Comparison of ENCODE assay signal across 17 cellular contexts in the genomic region with DNA sequence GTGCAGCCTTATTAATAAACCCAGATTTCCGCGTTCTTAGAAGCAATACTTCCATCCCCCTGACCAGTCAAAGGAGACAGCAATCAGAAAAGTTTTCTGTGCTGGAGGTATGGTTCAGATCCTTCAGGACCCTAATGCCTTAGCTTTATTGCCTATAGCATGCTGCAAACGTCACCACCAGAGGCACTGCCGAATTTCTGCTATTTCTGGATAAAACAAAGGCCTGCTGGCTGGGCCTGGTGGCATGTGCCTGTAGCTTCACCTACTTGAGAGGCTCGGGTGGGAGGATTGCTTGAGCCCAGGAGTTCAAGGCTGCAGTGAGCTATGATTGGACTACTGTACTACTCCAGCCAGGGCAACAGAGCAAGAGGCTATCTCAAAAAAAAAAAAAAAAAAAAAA.
DNase-seq lines count a peak whose midpoint lies in the region; ATAC-seq, FAIRE-seq and TF ChIP-seq lines count a peak whose summit lies in the region.
"Had no signal": no experiment of that assay in that cellular context is flagged by ENCODE, and none has a peak within 500 bp of the region (broad histone marks: within the 10 kb centered on the region; RNA-seq: fewer than 3 reads in every experiment).

No MANE protein-coding gene starts in this region.

- H3K27me3 ChIP-seq in HepG2 (ENCODE audit: control insufficient read depth in 1 of 2, insufficient read depth in 2 of 2, low read length in 2 of 2) (no peaks in the 10 kb centered on the region), right lobe of liver (no peaks in the 10 kb centered on the region), body of pancreas (no peaks in the 10 kb centered on the region), Peyer's patch (no peaks in the 10 kb centered on the region)

- TF ChIP-seq POLR2A in HepG2 (IDR thresholded peaks at IDR 0.05; ENCODE audit: insufficient read depth in 1 of 2, low read depth in 2 of 2, low read length in 2 of 2) = no peak
- TF ChIP-seq POLR2A in right lobe of liver (IDR thresholded peaks at IDR 0.05) = no peak
- TF ChIP-seq POLR2A in body of pancreas (IDR thresholded peaks at IDR 0.05) = no peak
- TF ChIP-seq POLR2A in Peyer's patch (IDR thresholded peaks at IDR 0.05) = no peak

- H3K4me1 ChIP-seq in HepG2 (ENCODE audit: insufficient read depth, low read length) (peaks cover 38% of the 10 kb centered on the region), right lobe of liver (peaks cover 0 to 10% (median 3%) of the 10 kb centered on the region in 4 donors), body of pancreas (peaks cover 23% of the 10 kb centered on the region), Peyer's patch (no peaks in the 10 kb centered on the region)

- no peak overlapping the region for H3K4me2 ChIP-seq in HepG2 (ENCODE audit: low read depth, low read length)

- no peak overlapping the region for H3K9ac ChIP-seq in HepG2 (ENCODE audit: insufficient read depth, low read depth, low read length)
- H3K9ac ChIP-seq: GM23248 had no signal

- TF ChIP-seq CTCF in HepG2 (CRISPR knock-in tag; IDR thresholded peaks at IDR 0.05) = no peak
- TF ChIP-seq CTCF in right lobe of liver (IDR thresholded peaks at IDR 0.05) = no peak
- TF ChIP-seq CTCF in body of pancreas (IDR thresholded peaks at IDR 0.05) = no peak
- TF ChIP-seq CTCF in type B pancreatic cell (conservative IDR thresholded peaks at IDR 0.05) = peak; percentile 17
- no peak for TF ChIP-seq CTCF in Peyer's patch (IDR thresholded peaks at IDR 0.05)

- H3K4me3 Mint-ChIP-seq in type B pancreatic cell = no peak overlapping the region

- peaks cover 14% of the 10 kb centered on the region for H3K36me3 Mint-ChIP-seq in type B pancreatic cell

- intact Hi-C loops in HepG2 (cut with micrococcal nuclease; ENCODE audit: unreplicated experiment) (no loop called here), right lobe of liver (cut with DNase I) (no loop called here), body of pancreas (cut with DNase I) (no loop called here)

- no peak overlapping the region for H3K27ac Mint-ChIP-seq in type B pancreatic cell

- no peaks in the 10 kb centered on the region for H3K9me3 Mint-ChIP-seq in type B pancreatic cell

- no peaks in the 10 kb centered on the region for H3K79me2 ChIP-seq in HepG2 (ENCODE audit: insufficient read depth, low read length)

- no peak for FAIRE-seq in HepG2 (lab: Jason Lieb, UNC)
- FAIRE-seq: A204.1, D721Med had no signal

- POLR2A ChIA-PET in HepG2 (lab: Yijun Ruan, JAX) = interaction anchor here (4.0 kb wide), 1 partner anchor 31 kb away, joined by 12 read pairs; no protein-coding TSS in a partner anchor

- DNase-seq in HepG2 (ENCODE audit: low spot score) (no peak), right lobe of liver (no peak), body of pancreas (no peak), iPS-NIHi7 (ENCODE audit: extremely low spot score) (peak; percentile 36), type B pancreatic cell (ENCODE audit: extremely low spot score, unreplicated experiment) (no peak), HuH-7.5 (ENCODE audit: low spot score) (no peak), Peyer's patch (no peak)
- DNase-seq: GM23248, NCI-H1436 treated with DMSO at 0.1 percent for 48 hours, NCI-H2081, NCI-H2227 treated with DMSO at 0.1 percent for 48 hours, NCI-H524 treated with DMSO at 0.1 percent for 48 hours had no signal

- TF ChIP-seq RAD21 in HepG2 (CRISPR knock-in tag; IDR thresholded peaks at IDR 0.05) = no peak

- H3K27me3 Mint-ChIP-seq in type B pancreatic cell = no peaks in the 10 kb centered on the region

- no peak overlapping the region for H3K27ac ChIP-seq in HepG2 (ENCODE audit: extremely low read length, insufficient read depth, low read length)
- no peak overlapping the region for H3K27ac ChIP-seq in right lobe of liver
- peak overlapping the region; percentile 52 to 63 (median 54) for H3K27ac ChIP-seq in body of pancreas
- no peak overlapping the region for H3K27ac ChIP-seq in Peyer's patch
- H3K27ac ChIP-seq: GM23248, SK-N-MC had no signal

- in situ Hi-C loops in HepG2 (cut with HindIII; ENCODE audit: extremely low pct_ligation_motif_present, low pct_unique_long_range_greater_than_20kb) = no loop called here

- 88% methylated on average over 5 of the region's 5 CpGs for WGBS in HepG2 (ENCODE audit: low lambda C conversion rate)
- 96% methylated on average over 3 of the region's 5 CpGs for WGBS in right lobe of liver (ENCODE audit: insufficient coverage, low coverage, low lambda C conversion rate, missing lambda C conversion rate)
- WGBS in body of pancreas, 2 donors = 81 to 88% methylated on average over 5 of the region's 5 CpGs

- H2AFZ ChIP-seq in HepG2 (ENCODE audit: low read length) = no peak overlapping the region
- H2AFZ ChIP-seq: GM23248 had no signal

- peaks cover 42% of the 10 kb centered on the region for H3K4me1 Mint-ChIP-seq in type B pancreatic cell (ENCODE audit: unreplicated experiment)

- no TSS peak for BruUV-seq in HepG2 (replicated peaks; lab: Mats Ljungman, UMichigan)

- H3K9me3 ChIP-seq in HepG2 (ENCODE audit: low read length) (no peaks in the 10 kb centered on the region), right lobe of liver (no peaks in the 10 kb centered on the region), body of pancreas (no peaks in the 10 kb centered on the region), Peyer's patch (no peaks in the 10 kb centered on the region)

- H4K20me1 ChIP-seq in HepG2 (ENCODE audit: insufficient read depth, low read length) = no peaks in the 10 kb centered on the region

- peak; percentile 46 for ATAC-seq in HepG2
- ATAC-seq in right lobe of liver = no peak
- ATAC-seq in body of pancreas = no peak
- ATAC-seq in HG02798 (IDR thresholded peaks at IDR 0.05; ENCODE audit: poor library complexity, unreplicated experiment) = no peak
- ATAC-seq: Right ventricle myocardium inferior had no signal

- CTCF ChIA-PET in HepG2 (lab: Yijun Ruan, JAX; ENCODE audit: low intra/inter-chr PET ratio, low total read pairs) = no interaction called here

- H3K4me3 ChIP-seq in HepG2 (replicated peaks in 1 of 3; ENCODE audit: insufficient read depth in 1 of 3, low read depth in 2 of 3, low read length in 3 of 3) (no peak overlapping the region), right lobe of liver (no peak overlapping the region), body of pancreas (no peak overlapping the region), Peyer's patch (no peak overlapping the region)
- H3K4me3 ChIP-seq: GM23248, SK-N-MC had no signal

- H3K36me3 ChIP-seq in HepG2 (replicated peaks in 1 of 2; ENCODE audit: control insufficient read depth in 1 of 2, insufficient read depth in 2 of 2, low read length in 2 of 2) (peaks cover 1 to 9% of the 10 kb centered on the region in 2 experiments; a peak in 3 of 5 replicates), right lobe of liver (no peaks in the 10 kb centered on the region), body of pancreas (replicated peaks in 1 of 2; ENCODE audit: insufficient read depth in 1 of 2, low read depth in 2 of 2) (no peaks in the 10 kb centered on the region), Peyer's patch (no peaks in the 10 kb centered on the region)

- TF ChIP-seq EP300 in HepG2 (IDR thresholded peaks at IDR 0.05; ENCODE audit: low read depth in 2 of 2, low read length in 2 of 2) = no peak
- TF ChIP-seq EP300 in HepG2 (CRISPR knock-in tag; IDR thresholded peaks at IDR 0.05; ENCODE audit: borderline replicate concordance) = no peak

TF ChIP-seq in HepG2, 621 proteins besides CTCF, POLR2A, EP300 and RAD21 (continues in another document):
- no peak for TF ChIP-seq MED1 (CRISPR knock-in tag; IDR thresholded peaks at IDR 0.05)
- no peak for TF ChIP-seq ZKSCAN5 (CRISPR knock-in tag; IDR thresholded peaks at IDR 0.05)
- TF ChIP-seq, protein P1, sequence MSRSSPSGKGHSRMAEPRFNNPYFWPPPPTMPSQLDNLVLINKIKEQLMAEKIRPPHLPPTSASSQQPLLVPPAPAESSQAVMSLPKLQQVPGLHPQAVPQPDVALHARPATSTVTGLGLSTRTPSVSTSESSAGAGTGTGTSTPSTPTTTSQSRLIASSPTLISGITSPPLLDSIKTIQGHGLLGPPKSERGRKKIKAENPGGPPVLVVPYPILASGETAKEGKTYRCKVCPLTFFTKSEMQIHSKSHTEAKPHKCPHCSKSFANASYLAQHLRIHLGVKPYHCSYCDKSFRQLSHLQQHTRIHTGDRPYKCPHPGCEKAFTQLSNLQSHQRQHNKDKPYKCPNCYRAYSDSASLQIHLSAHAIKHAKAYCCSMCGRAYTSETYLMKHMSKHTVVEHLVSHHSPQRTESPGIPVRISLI (CRISPR knock-in tag; IDR thresholded peaks at IDR 0.05; ENCODE audit: borderline replicate concordance) = no peak
- no peak for TF ChIP-seq NAIF1 (CRISPR knock-in tag; IDR thresholded peaks at IDR 0.05; ENCODE audit: borderline replicate concordance)
- TF ChIP-seq, protein P2, sequence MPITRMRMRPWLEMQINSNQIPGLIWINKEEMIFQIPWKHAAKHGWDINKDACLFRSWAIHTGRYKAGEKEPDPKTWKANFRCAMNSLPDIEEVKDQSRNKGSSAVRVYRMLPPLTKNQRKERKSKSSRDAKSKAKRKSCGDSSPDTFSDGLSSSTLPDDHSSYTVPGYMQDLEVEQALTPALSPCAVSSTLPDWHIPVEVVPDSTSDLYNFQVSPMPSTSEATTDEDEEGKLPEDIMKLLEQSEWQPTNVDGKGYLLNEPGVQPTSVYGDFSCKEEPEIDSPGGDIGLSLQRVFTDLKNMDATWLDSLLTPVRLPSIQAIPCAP (CRISPR knock-in tag; IDR thresholded peaks at IDR 0.05; ENCODE audit: low read depth) = no peak

Comparison
In these comparisons a context has a peak if more than half of its experiments do, and no peak if none do; other contexts are left out.
1. H3K27ac ChIP-seq: peak in body of pancreas (4 of 4); none in HepG2 (single experiment), right lobe of liver (0 of 3) and Peyer's patch (0 of 4).